17 cellular contexts compared by ENCODE assay signal in the genomic region with DNA sequence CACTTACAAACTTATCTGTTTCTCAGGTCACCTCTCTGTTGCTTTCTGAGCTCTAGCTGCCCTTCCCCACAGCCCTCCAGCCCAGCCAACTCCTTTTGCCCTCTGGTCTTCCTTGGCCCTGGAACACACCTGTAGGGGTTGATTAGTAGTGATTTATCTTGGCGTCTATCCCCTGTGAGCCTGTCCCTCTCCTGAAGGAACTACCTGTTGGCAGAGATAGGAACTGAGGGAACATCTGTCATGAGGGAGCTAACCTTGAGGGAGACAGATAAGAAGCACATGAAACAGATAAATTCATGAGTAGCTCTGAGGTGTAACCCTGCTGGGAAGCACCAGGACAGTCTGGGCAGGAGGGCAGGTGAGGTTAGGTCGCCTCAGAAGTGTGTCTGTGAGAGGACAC. TPM values are rescaled to one million over a fixed set of nuclear protein-coding genes. Genes with fewer than 3 reads are reported as not detected.
DNase-seq lines count a peak whose midpoint lies in the region; ATAC-seq, FAIRE-seq and TF ChIP-seq lines count a peak whose summit lies in the region.
"Had no signal": no experiment of that assay in that cellular context is flagged by ENCODE, and none has a peak within 500 bp of the region (broad histone marks: within the 10 kb centered on the region; RNA-seq: fewer than 3 reads in every experiment).

No MANE protein-coding gene starts in this region.

- ATAC-seq in K562: no peak
- ATAC-seq in GM19324 (IDR thresholded peaks at IDR 0.05; ENCODE audit: low FRiP score, unreplicated experiment): no peak

- H3K27ac Mint-ChIP-seq in activated naive CD4-positive, alpha-beta T cell treated with anti-CD3 and anti-CD28 coated beads, Interleukin-2, amount 10 ng/mL, durations not matched to agents 7 days and 5 days: peak overlapping the region; percentile 49
- no peak overlapping the region for H3K27ac Mint-ChIP-seq in activated naive CD4-positive, alpha-beta T cell treated with anti-CD3 and anti-CD28 coated beads for 36 hours
- H3K27ac Mint-ChIP-seq in nephron progenitor cell: peak overlapping the region; percentile 19
- H3K27ac Mint-ChIP-seq in activated CD4-positive, alpha-beta memory T cell treated with anti-CD3 and anti-CD28 coated beads, Interleukin-2, amount 10 ng/mL, durations not matched to agents 7 days and 5 days: no peak overlapping the region

- TF ChIP-seq EP300 in K562 (IDR thresholded peaks at IDR 0.05; ENCODE audit: low read length): no peak

- in situ Hi-C loops in K562 (cut with MboI): no loop called here

- H3K4me3 Mint-ChIP-seq in activated naive CD4-positive, alpha-beta T cell treated with anti-CD3 and anti-CD28 coated beads, Interleukin-2, amount 10 ng/mL, durations not matched to agents 7 days and 5 days: no peak overlapping the region
- H3K4me3 Mint-ChIP-seq in activated naive CD4-positive, alpha-beta T cell treated with anti-CD3 and anti-CD28 coated beads for 36 hours: no peak overlapping the region
- H3K4me3 Mint-ChIP-seq in nephron progenitor cell: no peak overlapping the region
- H3K4me3 Mint-ChIP-seq in activated CD4-positive, alpha-beta memory T cell treated with anti-CD3 and anti-CD28 coated beads, Interleukin-2, amount 10 ng/mL, durations not matched to agents 7 days and 5 days: no peak overlapping the region

- no peaks in the 10 kb centered on the region for H3K27me3 ChIP-seq in K562 (ENCODE audit: control insufficient read depth in 2 of 2, insufficient read depth in 2 of 2, low read length in 2 of 2)
- H3K27me3 ChIP-seq: BLaER1 had no signal

- H3K4me1 Mint-ChIP-seq in activated naive CD4-positive, alpha-beta T cell treated with anti-CD3 and anti-CD28 coated beads, Interleukin-2, amount 10 ng/mL, durations not matched to agents 7 days and 5 days: no peaks in the 10 kb centered on the region
- H3K4me1 Mint-ChIP-seq in activated naive CD4-positive, alpha-beta T cell treated with anti-CD3 and anti-CD28 coated beads for 36 hours (ENCODE audit: low read depth): no peaks in the 10 kb centered on the region
- no peaks in the 10 kb centered on the region for H3K4me1 Mint-ChIP-seq in nephron progenitor cell
- H3K4me1 Mint-ChIP-seq in activated CD4-positive, alpha-beta memory T cell treated with anti-CD3 and anti-CD28 coated beads, Interleukin-2, amount 10 ng/mL, durations not matched to agents 7 days and 5 days: peaks cover 3% of the 10 kb centered on the region

- no peaks in the 10 kb centered on the region for H3K9me3 ChIP-seq in HEK293 (ENCODE audit: control insufficient read depth, insufficient read depth, low read depth, low read length)
- no peaks in the 10 kb centered on the region for H3K9me3 ChIP-seq in K562 (replicated peaks; ENCODE audit: control insufficient read depth, insufficient read depth, low read depth, low read length)
- H3K9me3 ChIP-seq: BLaER1 had no signal

- POLR2A ChIA-PET in HEK293 (lab: Yijun Ruan, JAX) (interaction anchor here (0.6 kb wide), 1 partner anchor 958 kb away, joined by 9 read pairs; no protein-coding TSS in a partner anchor), K562 (lab: Yijun Ruan, JAX) (interaction anchor here (0.7 kb wide), 1 partner anchor 18 kb away, joined by 5 read pairs; no protein-coding TSS in a partner anchor)
- POLR2A ChIA-PET in activated CD4-positive, alpha-beta memory T cell treated with anti-CD3 and anti-CD28 coated beads, Interleukin-2, amount 10 ng/mL, durations not matched to agents 7 days and 5 days (lab: Charles Lee): no interaction called here

- no peaks in the 10 kb centered on the region for H3K9me1 ChIP-seq in K562 (ENCODE audit: control insufficient read depth, insufficient read depth, low read length)

- no peaks in the 10 kb centered on the region for H3K4me1 ChIP-seq in HEK293 (ENCODE audit: control insufficient read depth, insufficient read depth, low read length)
- no peaks in the 10 kb centered on the region; a peak in 1 of 5 replicates for H3K4me1 ChIP-seq in K562 (replicated peaks in 1 of 2; ENCODE audit: control insufficient read depth in 2 of 2, insufficient read depth in 2 of 2, low read length in 2 of 2)
- H3K4me1 ChIP-seq: BLaER1 had no signal

- H3K9me3 Mint-ChIP-seq in activated naive CD4-positive, alpha-beta T cell treated with anti-CD3 and anti-CD28 coated beads, Interleukin-2, amount 10 ng/mL, durations not matched to agents 7 days and 5 days: no peaks in the 10 kb centered on the region
- no peaks in the 10 kb centered on the region for H3K9me3 Mint-ChIP-seq in activated naive CD4-positive, alpha-beta T cell treated with anti-CD3 and anti-CD28 coated beads for 36 hours
- no peaks in the 10 kb centered on the region for H3K9me3 Mint-ChIP-seq in nephron progenitor cell
- H3K9me3 Mint-ChIP-seq in activated CD4-positive, alpha-beta memory T cell treated with anti-CD3 and anti-CD28 coated beads, Interleukin-2, amount 10 ng/mL, durations not matched to agents 7 days and 5 days: no peaks in the 10 kb centered on the region

- no peaks in the 10 kb centered on the region for H4K20me1 ChIP-seq in K562 (replicated peaks; ENCODE audit: control insufficient read depth, insufficient read depth, low read length)
- H4K20me1 ChIP-seq: BLaER1 had no signal

- TF ChIP-seq RAD21 in K562 (CRISPR knock-in tag; conservative IDR thresholded peaks at IDR 0.05 in 1 of 2, IDR thresholded peaks at IDR 0.05 in 1 of 2): no peak

- CTCF ChIA-PET in activated naive CD4-positive, alpha-beta T cell treated with anti-CD3 and anti-CD28 coated beads, Interleukin-2, amount 10 ng/mL, durations not matched to agents 7 days and 5 days (lab: Charles Lee): interaction anchor here (0.9 kb wide), 1 partner anchor 11 kb away, joined by 3 read pairs; no protein-coding TSS in a partner anchor
- CTCF ChIA-PET in activated naive CD4-positive, alpha-beta T cell treated with anti-CD3 and anti-CD28 coated beads for 36 hours (lab: Charles Lee): interaction anchor here (0.6 kb wide), 1 partner anchor 199 kb away, joined by 3 read pairs; no protein-coding TSS in a partner anchor
- CTCF ChIA-PET in HEK293 (lab: Yijun Ruan, JAX): interaction anchor here (0.6 kb wide), 1 partner anchor 172 kb away, joined by 4 read pairs; no protein-coding TSS in a partner anchor
- CTCF ChIA-PET in K562 (lab: Yijun Ruan, JAX; ENCODE audit: low intra/inter-chr PET ratio): no interaction called here
- CTCF ChIA-PET in activated CD4-positive, alpha-beta memory T cell treated with anti-CD3 and anti-CD28 coated beads, Interleukin-2, amount 10 ng/mL, durations not matched to agents 7 days and 5 days (lab: Charles Lee): no interaction called here

- FAIRE-seq in K562 (lab: Jason Lieb, UNC): no peak
- FAIRE-seq: GM19239 had no signal

- H3K4me3 ChIP-seq in HEK293 (ENCODE audit: low read depth, low read length) (no peak overlapping the region), K562 (no peak overlapping the region)
- H3K4me3 ChIP-seq: BLaER1 had no signal

- BruUV-seq in K562 (replicated peaks; lab: Mats Ljungman, UMichigan): no TSS peak

- no peak for DNase-seq in activated naive CD4-positive, alpha-beta T cell treated with anti-CD3 and anti-CD28 coated beads, Interleukin-2, amount 10 ng/mL, durations not matched to agents 7 days and 5 days
- no peak for DNase-seq in activated naive CD4-positive, alpha-beta T cell treated with anti-CD3 and anti-CD28 coated beads for 36 hours
- peak in 2 of 4 experiments; percentile 7 to 14 for DNase-seq in K562 (ENCODE audit: extremely low read depth in 1 of 4, low spot score in 3 of 4)
- DNase-seq in nephron progenitor cell: no peak
- DNase-seq in cerebellar nuclear complex (lab: John Stamatoyannopoulos, UW): no peak
- no peak for DNase-seq in activated CD4-positive, alpha-beta memory T cell treated with anti-CD3 and anti-CD28 coated beads, Interleukin-2, amount 10 ng/mL, durations not matched to agents 7 days and 5 days
- DNase-seq: 8988T, AML-193, DMS53, GF-D8, HCEC 1CT had no signal

- H3K9ac ChIP-seq in K562 (ENCODE audit: insufficient read depth in 1 of 2, low read depth in 2 of 2, low read length in 2 of 2): peak overlapping the region in 1 of 2 experiments; percentile 48; a peak in 1 of 4 replicates
- H3K9ac ChIP-seq: BLaER1 had no signal

- H2AFZ ChIP-seq in K562 (ENCODE audit: low read depth, low read length): no peak overlapping the region

- H3K36me3 ChIP-seq in HEK293 (ENCODE audit: control insufficient read depth in 2 of 2, insufficient read depth in 1 of 2, low read length in 2 of 2) (peaks cover 21 to 89% of the 10 kb centered on the region in 2 experiments), K562 (ENCODE audit: control insufficient read depth, insufficient read depth, low read length) (peaks cover 80% of the 10 kb centered on the region; the same call in 2 of the 3 replicates)

- 49% methylated on average over 2 of the region's 2 CpGs for WGBS in K562 (ENCODE audit: insufficient coverage, low coverage, missing lambda C conversion rate)

- TF ChIP-seq POLR2A in K562 (conservative IDR thresholded peaks at IDR 0.05): no peak

- no peaks in the 10 kb centered on the region for H3K27me3 Mint-ChIP-seq in activated naive CD4-positive, alpha-beta T cell treated with anti-CD3 and anti-CD28 coated beads, Interleukin-2, amount 10 ng/mL, durations not matched to agents 7 days and 5 days
- H3K27me3 Mint-ChIP-seq in activated naive CD4-positive, alpha-beta T cell treated with anti-CD3 and anti-CD28 coated beads for 36 hours (ENCODE audit: low read depth): no peaks in the 10 kb centered on the region
- peaks cover 4% of the 10 kb centered on the region for H3K27me3 Mint-ChIP-seq in nephron progenitor cell (ENCODE audit: low read depth, poor library complexity)
- no peaks in the 10 kb centered on the region for H3K27me3 Mint-ChIP-seq in activated CD4-positive, alpha-beta memory T cell treated with anti-CD3 and anti-CD28 coated beads, Interleukin-2, amount 10 ng/mL, durations not matched to agents 7 days and 5 days

- TF ChIP-seq CTCF in HEK293 (tag by site-specific recombination; IDR thresholded peaks at IDR 0.05) (no peak), K562 (IDR thresholded peaks at IDR 0.05 in 2 of 3, conservative IDR thresholded peaks at IDR 0.05 in 1 of 3; ENCODE audit: insufficient read depth in 2 of 3, low read depth in 1 of 3, low read length in 3 of 3) (no peak), nephron progenitor cell (IDR thresholded peaks at IDR 0.05) (no peak)

- H3K4me2 ChIP-seq in K562 (ENCODE audit: insufficient read depth, low read length): no peak overlapping the region
- H3K4me2 ChIP-seq: BLaER1 had no signal

- no peaks in the 10 kb centered on the region for H3K79me2 ChIP-seq in K562 (ENCODE audit: control insufficient read depth, insufficient read depth, low read length)

- intact Hi-C loops in activated naive CD4-positive, alpha-beta T cell treated with anti-CD3 and anti-CD28 coated beads for 36 hours (cut with micrococcal nuclease): no loop called here
- intact Hi-C loops in K562 (cut with micrococcal nuclease): no loop called here

- H3K36me3 Mint-ChIP-seq in activated naive CD4-positive, alpha-beta T cell treated with anti-CD3 and anti-CD28 coated beads, Interleukin-2, amount 10 ng/mL, durations not matched to agents 7 days and 5 days: peaks cover 41% of the 10 kb centered on the region
- H3K36me3 Mint-ChIP-seq in activated naive CD4-positive, alpha-beta T cell treated with anti-CD3 and anti-CD28 coated beads for 36 hours (ENCODE audit: low read depth): peaks cover 26% of the 10 kb centered on the region
- peaks cover 37% of the 10 kb centered on the region for H3K36me3 Mint-ChIP-seq in nephron progenitor cell (ENCODE audit: low read depth)
- H3K36me3 Mint-ChIP-seq in activated CD4-positive, alpha-beta memory T cell treated with anti-CD3 and anti-CD28 coated beads, Interleukin-2, amount 10 ng/mL, durations not matched to agents 7 days and 5 days (ENCODE audit: low read depth): peaks cover 62% of the 10 kb centered on the region

- H3K27ac ChIP-seq in HEK293 (ENCODE audit: extremely low read depth, low read depth, low read length) (no peak overlapping the region), K562 (ENCODE audit: extremely low read depth, low read depth, low read length) (no peak overlapping the region)
- H3K27ac ChIP-seq: BLaER1 had no signal

RNA-seq across cellular contexts. Expression of gene CABIN1, which starts 38.9 kb away (rescaled TPM):
- 10 to 100 TPM; 74.6 to 82.0 TPM for total RNA-seq in activated naive CD4-positive, alpha-beta T cell treated with anti-CD3 and anti-CD28 coated beads for 36 hours
- total RNA-seq in K562 (2011; cell fraction: chromatin; rRNA removed; ENCODE audit: low replicate concordance): 158 and 241 TPM in 2 replicates
- 103 and 108 TPM in 2 replicates for total RNA-seq in K562 (2011; cell fraction: nucleolus; rRNA removed)
- total RNA-seq in K562 (2011; cell fraction: nucleoplasm; rRNA removed): 85.7 and 91.6 TPM in 2 replicates
- total RNA-seq in K562 (2014; rRNA removed) (32.2 and 46.2 TPM in 2 replicates), K562 (2014; rRNA removed; fragmentation: Illumina TruSeq; extraction: Trizol) (20.6 and 20.9 TPM in 2 replicates), K562 (2015; rRNA removed; fragmentation: Illumina TruSeq; extraction: Trizol) (21.3 and 24.2 TPM in 2 replicates), K562 (2021) (55.1 and 60.9 TPM in 2 replicates)
- polyA plus RNA-seq in K562 (2011; rRNA removed) (6.8 and 10.6 TPM in 2 replicates), K562 (2014; fragmentation: Illumina TruSeq; extraction: Trizol) (33.2 and 33.9 TPM in 2 replicates), K562 (2014; fragmentation: Nextera tagmentation; extraction: Ambion mirVana) (1 to 10 TPM; 4.2 to 4.7 TPM), K562 (2014; rRNA removed) (17.7 and 19.3 TPM in 2 replicates)
- 9.2 and 11.7 TPM in 2 replicates for polyA plus RNA-seq in K562 (2011; cell fraction: cytosol; rRNA removed)
- 32.0 and 42.8 TPM in 2 replicates for polyA plus RNA-seq in K562 (2011; cell fraction: nucleus; rRNA removed)
- 35.2 and 37.2 TPM in 2 replicates for polyA plus RNA-seq in K562 (2012)
- polyA minus RNA-seq in K562 (2011; rRNA and poly(A)+ RNA removed): 24.5 and 24.8 TPM in 2 replicates
- 32.0 and 42.5 TPM in 2 replicates for polyA minus RNA-seq in K562 (2011; cell fraction: cytosol; rRNA and poly(A)+ RNA removed)
- polyA minus RNA-seq in K562 (2011; cell fraction: nucleus; rRNA and poly(A)+ RNA removed): 32.0 and 41.9 TPM in 2 replicates
- 100 to 1,000 TPM; 100 to 102 TPM for total RNA-seq in activated CD4-positive, alpha-beta memory T cell treated with anti-CD3 and anti-CD28 coated beads, Interleukin-2, amount 10 ng/mL, durations not matched to agents 7 days and 5 days

RNA-seq across cellular contexts. Expression of gene GSTT4, which starts 44.7 kb away (rescaled TPM):
- not detected for total RNA-seq in activated naive CD4-positive, alpha-beta T cell treated with anti-CD3 and anti-CD28 coated beads for 36 hours
- total RNA-seq in K562 (2011; cell fraction: chromatin; rRNA removed; ENCODE audit: low replicate concordance): not detected in 2 replicates
- total RNA-seq in K562 (2011; cell fraction: nucleolus; rRNA removed): not detected in 2 replicates
- total RNA-seq in K562 (2011; cell fraction: nucleoplasm; rRNA removed): not detected in 2 replicates
- total RNA-seq in K562 (2014; rRNA removed): not detected in 2 replicates
- not detected in 2 replicates for total RNA-seq in K562 (2014; rRNA removed; fragmentation: Illumina TruSeq; extraction: Trizol)
- total RNA-seq in K562 (2015; rRNA removed; fragmentation: Illumina TruSeq; extraction: Trizol): not detected in 2 replicates
- not detected in 2 replicates for total RNA-seq in K562 (2021)
- polyA plus RNA-seq in K562 (2011; rRNA removed): not detected in 2 replicates
- not detected in 2 replicates for polyA plus RNA-seq in K562 (2011; cell fraction: cytosol; rRNA removed)
- polyA plus RNA-seq in K562 (2011; cell fraction: nucleus; rRNA removed): not detected in 2 replicates
- polyA plus RNA-seq in K562 (2012): not detected in 2 replicates
- polyA plus RNA-seq in K562 (2014; fragmentation: Illumina TruSeq; extraction: Trizol): not detected in 2 replicates
- polyA plus RNA-seq in K562 (2014; fragmentation: Nextera tagmentation; extraction: Ambion mirVana): not detected
- polyA plus RNA-seq in K562 (2014; rRNA removed): not detected in 2 replicates
- polyA minus RNA-seq in K562 (2011; rRNA and poly(A)+ RNA removed): not detected in 2 replicates
- not detected in 2 replicates for polyA minus RNA-seq in K562 (2011; cell fraction: cytosol; rRNA and poly(A)+ RNA removed)
- polyA minus RNA-seq in K562 (2011; cell fraction: nucleus; rRNA and poly(A)+ RNA removed): not detected in 2 replicates
- total RNA-seq in activated CD4-positive, alpha-beta memory T cell treated with anti-CD3 and anti-CD28 coated beads, Interleukin-2, amount 10 ng/mL, durations not matched to agents 7 days and 5 days: not detected
- total RNA-seq: H4, HT-29 had no signal

Comparison
In these comparisons a context has a peak if more than half of its experiments do, and no peak if none do; other contexts are left out.
1. H3K27ac Mint-ChIP-seq: peak in activated naive CD4-positive, alpha-beta T cell treated with anti-CD3 and anti-CD28 coated beads, Interleukin-2, amount 10 ng/mL, durations not matched to agents 7 days and 5 days (single experiment) and nephron progenitor cell (single experiment); none in activated naive CD4-positive, alpha-beta T cell treated with anti-CD3 and anti-CD28 coated beads for 36 hours (single experiment) and activated CD4-positive, alpha-beta memory T cell treated with anti-CD3 and anti-CD28 coated beads, Interleukin-2, amount 10 ng/mL, durations not matched to agents 7 days and 5 days (single experiment).
2. CTCF ChIA-PET loops: an anchor here in activated naive CD4-positive, alpha-beta T cell treated with anti-CD3 and anti-CD28 coated beads, Interleukin-2, amount 10 ng/mL, durations not matched to agents 7 days and 5 days (0.9 kb wide), activated naive CD4-positive, alpha-beta T cell treated with anti-CD3 and anti-CD28 coated beads for 36 hours (0.6 kb wide) and HEK293 (0.6 kb wide); none called in K562 and activated CD4-positive, alpha-beta memory T cell treated with anti-CD3 and anti-CD28 coated beads, Interleukin-2, amount 10 ng/mL, durations not matched to agents 7 days and 5 days.